Comparison of ENCODE assay signal across 10 cellular contexts in genomic region chr11:82763167-82763566, GRCh38. TPM values are rescaled to one million over a fixed set of nuclear protein-coding genes. Genes with fewer than 3 reads are reported as not detected.
"Had no signal": no experiment of that assay in that cellular context is flagged by ENCODE, and none has a peak within 500 bp of the region (broad histone marks: within the 10 kb centered on the region; RNA-seq: fewer than 3 reads in every experiment).

No MANE protein-coding gene starts in this region.

- ATAC-seq: HCT116 had no signal

- H2AFZ ChIP-seq: GM23248 had no signal

- H3K36me3 ChIP-seq: HAP-1 had no signal

- FAIRE-seq: HTR-8/SVneo had no signal

- H3K4me3 ChIP-seq: GM23248, HAP-1 had no signal

- H3K9ac ChIP-seq: GM23248 had no signal

- DNase-seq: GM23248, GOT3, H7, KG1 had no signal

- H3K27ac ChIP-seq: GM23248 had no signal

- H3K4me1 ChIP-seq: HAP-1 had no signal

- H3K9me3 ChIP-seq: HAP-1 had no signal

RNA-seq across cellular contexts. Expression of gene FAM181B, which starts 29.5 kb away (rescaled TPM):
- total RNA-seq: GM23248, H4, HT-29 had no signal
- polyA plus RNA-seq: GM23248, IgD-negative memory B cell had no signal
